Comparison of ENCODE assay signal across 11 cellular contexts in the genomic region with DNA sequence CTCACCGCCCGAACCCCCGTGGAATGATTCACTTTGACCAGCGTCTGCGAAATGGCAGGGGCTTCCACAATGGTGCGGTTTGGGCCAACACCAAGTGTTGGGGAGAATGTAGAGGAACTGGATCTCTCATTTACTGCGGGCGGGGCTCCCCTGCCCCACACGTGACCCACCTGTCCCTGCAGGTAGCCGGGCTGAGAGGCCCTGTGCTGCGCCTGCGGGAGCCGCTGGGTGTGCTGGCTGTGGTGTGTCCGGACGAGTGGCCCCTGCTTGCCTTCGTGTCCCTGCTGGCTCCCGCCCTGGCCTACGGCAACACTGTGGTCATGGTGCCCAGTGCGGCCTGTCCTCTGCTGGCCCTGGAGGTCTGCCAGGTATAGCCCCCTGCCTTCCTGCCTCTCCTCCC. TPM values are rescaled to one million over a fixed set of nuclear protein-coding genes. Genes with fewer than 3 reads are reported as not detected.
DNase-seq lines count a peak whose midpoint lies in the region; ATAC-seq and TF ChIP-seq lines count a peak whose summit lies in the region.
"Had no signal": no experiment of that assay in that cellular context is flagged by ENCODE, and none has a peak within 500 bp of the region (broad histone marks: within the 10 kb centered on the region; RNA-seq: fewer than 3 reads in every experiment).

No MANE protein-coding gene starts in this region.

- H3K4me1 Mint-ChIP-seq in T-helper 1 cell treated with Interleukin-12 subunit alpha and Interleukin-12 subunit beta and Interleukin-4 antibody, amounts not matched to agents 30 μg/mL and 1 μg/mL, for 36 hours (ENCODE audit: low read depth) = peaks cover 30% of the 10 kb centered on the region
- H3K4me1 Mint-ChIP-seq in T-cell = peaks cover 37 to 52% (median 39%) of the 10 kb centered on the region in 3 donors
- H3K4me1 Mint-ChIP-seq in stimulated activated memory B cell treated with anti-CD40 and anti-IgM and Interleukin-4, amounts not matched to agents 10 μg/mL and 1 μg/mL and 100 μg/mL, for 72 hours = peaks cover 36% of the 10 kb centered on the region

- peaks cover 5% of the 10 kb centered on the region for H3K36me3 Mint-ChIP-seq in T-helper 1 cell treated with Interleukin-12 subunit alpha and Interleukin-12 subunit beta and Interleukin-4 antibody, amounts not matched to agents 30 μg/mL and 1 μg/mL, for 36 hours (ENCODE audit: low read depth)
- H3K36me3 Mint-ChIP-seq in T-cell = peaks cover 4% of the 10 kb centered on the region
- H3K36me3 Mint-ChIP-seq in stimulated activated memory B cell treated with anti-CD40 and anti-IgM and Interleukin-4, amounts not matched to agents 10 μg/mL and 1 μg/mL and 100 μg/mL, for 72 hours = peaks cover 29% of the 10 kb centered on the region

- no peaks in the 10 kb centered on the region for H3K27me3 ChIP-seq in foreskin keratinocyte
- H3K27me3 ChIP-seq: left lung had no signal

- no peak overlapping the region for H3K27ac ChIP-seq in foreskin keratinocyte

- TF ChIP-seq CTCF in foreskin keratinocyte (conservative IDR thresholded peaks at IDR 0.05) = no peak

- DNase-seq in T-helper 1 cell = no peak
- DNase-seq in T-cell = no peak
- peak; percentile 78 to 81 for DNase-seq in foreskin keratinocyte
- DNase-seq in UCSD-AML1 (lab: John Stamatoyannopoulos, UW; ENCODE audit: unreplicated experiment) = no peak
- DNase-seq in A172 (ENCODE audit: low spot score) = no peak
- DNase-seq: NCI-H1694 had no signal

- H3K27me3 Mint-ChIP-seq in T-helper 1 cell treated with Interleukin-12 subunit alpha and Interleukin-12 subunit beta and Interleukin-4 antibody, amounts not matched to agents 30 μg/mL and 1 μg/mL, for 36 hours (ENCODE audit: low read depth) = no peaks in the 10 kb centered on the region
- no peaks in the 10 kb centered on the region for H3K27me3 Mint-ChIP-seq in T-cell
- no peaks in the 10 kb centered on the region for H3K27me3 Mint-ChIP-seq in stimulated activated memory B cell treated with anti-CD40 and anti-IgM and Interleukin-4, amounts not matched to agents 10 μg/mL and 1 μg/mL and 100 μg/mL, for 72 hours

- CTCF ChIA-PET in T-cell (lab: Charles Lee) = no interaction called here

- peak overlapping the region; percentile 100 for H3K27ac Mint-ChIP-seq in T-helper 1 cell treated with Interleukin-12 subunit alpha and Interleukin-12 subunit beta and Interleukin-4 antibody, amounts not matched to agents 30 μg/mL and 1 μg/mL, for 36 hours
- peak overlapping the region; percentile 100 for H3K27ac Mint-ChIP-seq in T-cell
- H3K27ac Mint-ChIP-seq in stimulated activated memory B cell treated with anti-CD40 and anti-IgM and Interleukin-4, amounts not matched to agents 10 μg/mL and 1 μg/mL and 100 μg/mL, for 72 hours = peak overlapping the region; percentile 86

- ATAC-seq in T-cell (replicated peaks in 1 of 4) (no peak), foreskin keratinocyte (peak; percentile 73), HG03442 (IDR thresholded peaks at IDR 0.05; ENCODE audit: unreplicated experiment) (no peak)
- no peak for ATAC-seq in stimulated activated memory B cell treated with anti-CD40 and anti-IgM and Interleukin-4, amounts not matched to agents 10 μg/mL and 1 μg/mL and 100 μg/mL, for 72 hours

- POLR2A ChIA-PET in T-cell (lab: Charles Lee) = no interaction called here

- peak overlapping the region; percentile 15 for H3K4me3 Mint-ChIP-seq in T-helper 1 cell treated with Interleukin-12 subunit alpha and Interleukin-12 subunit beta and Interleukin-4 antibody, amounts not matched to agents 30 μg/mL and 1 μg/mL, for 36 hours
- H3K4me3 Mint-ChIP-seq in T-cell = peak overlapping the region in 2 of 3 donors; percentile 17 to 84
- no peak overlapping the region for H3K4me3 Mint-ChIP-seq in stimulated activated memory B cell treated with anti-CD40 and anti-IgM and Interleukin-4, amounts not matched to agents 10 μg/mL and 1 μg/mL and 100 μg/mL, for 72 hours

- H3K4me1 ChIP-seq in foreskin keratinocyte = peaks cover 7% of the 10 kb centered on the region

- H3K9me3 Mint-ChIP-seq in T-helper 1 cell treated with Interleukin-12 subunit alpha and Interleukin-12 subunit beta and Interleukin-4 antibody, amounts not matched to agents 30 μg/mL and 1 μg/mL, for 36 hours = no peaks in the 10 kb centered on the region
- H3K9me3 Mint-ChIP-seq in T-cell = no peaks in the 10 kb centered on the region
- H3K9me3 Mint-ChIP-seq in stimulated activated memory B cell treated with anti-CD40 and anti-IgM and Interleukin-4, amounts not matched to agents 10 μg/mL and 1 μg/mL and 100 μg/mL, for 72 hours = no peaks in the 10 kb centered on the region

RNA-seq across cellular contexts. Expression of gene FLT3LG, which starts 5.8 kb away (rescaled TPM):
- 100 to 1,000 TPM; 238 to 356 (median 260) TPM for total RNA-seq in T-cell
- 6.0 TPM in 2 replicates for total RNA-seq in foreskin keratinocyte
- 9.3 and 10.6 TPM in 2 replicates for polyA plus RNA-seq in foreskin keratinocyte
- 4.7 and 6.2 TPM in 2 replicates for total RNA-seq in A172 (2014; rRNA removed; shearing (Covaris generic))

RNA-seq across cellular contexts. Expression of gene ALDH16A1, which starts 15.2 kb away (rescaled TPM):
- total RNA-seq in T-cell (10 to 100 TPM; 32.8 to 57.2 (median 46.3) TPM), foreskin keratinocyte (23.0 and 39.1 TPM in 2 replicates)
- polyA plus RNA-seq in foreskin keratinocyte = 26.5 and 36.7 TPM in 2 replicates
- total RNA-seq in A172 (2014; rRNA removed; shearing (Covaris generic)) = 41.6 and 47.0 TPM in 2 replicates

RNA-seq across cellular contexts. Expression of gene PIH1D1, which starts 16.6 kb away (rescaled TPM):
- total RNA-seq in T-cell (100 to 1,000 TPM; 122 to 196 (median 163) TPM), foreskin keratinocyte (83.6 and 92.8 TPM in 2 replicates)
- 86.7 and 92.5 TPM in 2 replicates for polyA plus RNA-seq in foreskin keratinocyte
- total RNA-seq in A172 (2014; rRNA removed; shearing (Covaris generic)) = 103 and 119 TPM in 2 replicates

RNA-seq across cellular contexts. Expression of gene RPL13A, which starts 19.2 kb away (rescaled TPM):
- total RNA-seq in T-cell (1,000 to 10,000 TPM; 5,307 to 6,396 (median 5,878) TPM), foreskin keratinocyte (2,087 and 2,308 TPM in 2 replicates)
- polyA plus RNA-seq in foreskin keratinocyte = 3,579 and 3,909 TPM in 2 replicates
- total RNA-seq in A172 (2014; rRNA removed; shearing (Covaris generic)) = 1,452 and 1,525 TPM in 2 replicates

RNA-seq across cellular contexts. Expression of gene SLC17A7, which starts 26.9 kb away (rescaled TPM):
- total RNA-seq in T-cell (under 1 TPM in 2 of 5 donors, not detected in 3; 0.09 to 0.20 TPM), foreskin keratinocyte (not detected in 2 replicates)
- 0.04 TPM in 1 of 2 replicates, not detected in the other for polyA plus RNA-seq in foreskin keratinocyte
- 0.12 TPM in 1 of 2 replicates, not detected in the other for total RNA-seq in A172 (2014; rRNA removed; shearing (Covaris generic))
- total RNA-seq: pulmonary artery endothelial cell had no signal

Comparison
In these comparisons a context has a peak if more than half of its experiments do, and no peak if none do; other contexts are left out.
1. DNase-seq: peak in foreskin keratinocyte (2 of 2); none in T-helper 1 cell (0 of 5), T-cell (0 of 34), UCSD-AML1 (single experiment) and A172 (single experiment).
2. RNA of gene FLT3LG, which starts 5.8 kb away (total RNA-seq): 238 to 356 TPM in T-cell; 4.7 to 6.2 TPM in A172 and 6.0 TPM in foreskin keratinocyte; every median in the first group is over 10 times any median in the second.
3. Peak in every context shown above with its lines, with median percentiles within 50 percentile points of each other: H3K27ac Mint-ChIP-seq.